ENCODE assay signal across 1 cellular context in genomic region chr11:88016392-88017020, GRCh38.
TF ChIP-seq lines count a peak whose summit lies in the region.

No MANE protein-coding gene starts in this region.

TF ChIP-seq in GM23338, 12 proteins besides CTCF, POLR2A, EP300 and RAD21 (continued from another document):
- TF ChIP-seq, protein P1, sequence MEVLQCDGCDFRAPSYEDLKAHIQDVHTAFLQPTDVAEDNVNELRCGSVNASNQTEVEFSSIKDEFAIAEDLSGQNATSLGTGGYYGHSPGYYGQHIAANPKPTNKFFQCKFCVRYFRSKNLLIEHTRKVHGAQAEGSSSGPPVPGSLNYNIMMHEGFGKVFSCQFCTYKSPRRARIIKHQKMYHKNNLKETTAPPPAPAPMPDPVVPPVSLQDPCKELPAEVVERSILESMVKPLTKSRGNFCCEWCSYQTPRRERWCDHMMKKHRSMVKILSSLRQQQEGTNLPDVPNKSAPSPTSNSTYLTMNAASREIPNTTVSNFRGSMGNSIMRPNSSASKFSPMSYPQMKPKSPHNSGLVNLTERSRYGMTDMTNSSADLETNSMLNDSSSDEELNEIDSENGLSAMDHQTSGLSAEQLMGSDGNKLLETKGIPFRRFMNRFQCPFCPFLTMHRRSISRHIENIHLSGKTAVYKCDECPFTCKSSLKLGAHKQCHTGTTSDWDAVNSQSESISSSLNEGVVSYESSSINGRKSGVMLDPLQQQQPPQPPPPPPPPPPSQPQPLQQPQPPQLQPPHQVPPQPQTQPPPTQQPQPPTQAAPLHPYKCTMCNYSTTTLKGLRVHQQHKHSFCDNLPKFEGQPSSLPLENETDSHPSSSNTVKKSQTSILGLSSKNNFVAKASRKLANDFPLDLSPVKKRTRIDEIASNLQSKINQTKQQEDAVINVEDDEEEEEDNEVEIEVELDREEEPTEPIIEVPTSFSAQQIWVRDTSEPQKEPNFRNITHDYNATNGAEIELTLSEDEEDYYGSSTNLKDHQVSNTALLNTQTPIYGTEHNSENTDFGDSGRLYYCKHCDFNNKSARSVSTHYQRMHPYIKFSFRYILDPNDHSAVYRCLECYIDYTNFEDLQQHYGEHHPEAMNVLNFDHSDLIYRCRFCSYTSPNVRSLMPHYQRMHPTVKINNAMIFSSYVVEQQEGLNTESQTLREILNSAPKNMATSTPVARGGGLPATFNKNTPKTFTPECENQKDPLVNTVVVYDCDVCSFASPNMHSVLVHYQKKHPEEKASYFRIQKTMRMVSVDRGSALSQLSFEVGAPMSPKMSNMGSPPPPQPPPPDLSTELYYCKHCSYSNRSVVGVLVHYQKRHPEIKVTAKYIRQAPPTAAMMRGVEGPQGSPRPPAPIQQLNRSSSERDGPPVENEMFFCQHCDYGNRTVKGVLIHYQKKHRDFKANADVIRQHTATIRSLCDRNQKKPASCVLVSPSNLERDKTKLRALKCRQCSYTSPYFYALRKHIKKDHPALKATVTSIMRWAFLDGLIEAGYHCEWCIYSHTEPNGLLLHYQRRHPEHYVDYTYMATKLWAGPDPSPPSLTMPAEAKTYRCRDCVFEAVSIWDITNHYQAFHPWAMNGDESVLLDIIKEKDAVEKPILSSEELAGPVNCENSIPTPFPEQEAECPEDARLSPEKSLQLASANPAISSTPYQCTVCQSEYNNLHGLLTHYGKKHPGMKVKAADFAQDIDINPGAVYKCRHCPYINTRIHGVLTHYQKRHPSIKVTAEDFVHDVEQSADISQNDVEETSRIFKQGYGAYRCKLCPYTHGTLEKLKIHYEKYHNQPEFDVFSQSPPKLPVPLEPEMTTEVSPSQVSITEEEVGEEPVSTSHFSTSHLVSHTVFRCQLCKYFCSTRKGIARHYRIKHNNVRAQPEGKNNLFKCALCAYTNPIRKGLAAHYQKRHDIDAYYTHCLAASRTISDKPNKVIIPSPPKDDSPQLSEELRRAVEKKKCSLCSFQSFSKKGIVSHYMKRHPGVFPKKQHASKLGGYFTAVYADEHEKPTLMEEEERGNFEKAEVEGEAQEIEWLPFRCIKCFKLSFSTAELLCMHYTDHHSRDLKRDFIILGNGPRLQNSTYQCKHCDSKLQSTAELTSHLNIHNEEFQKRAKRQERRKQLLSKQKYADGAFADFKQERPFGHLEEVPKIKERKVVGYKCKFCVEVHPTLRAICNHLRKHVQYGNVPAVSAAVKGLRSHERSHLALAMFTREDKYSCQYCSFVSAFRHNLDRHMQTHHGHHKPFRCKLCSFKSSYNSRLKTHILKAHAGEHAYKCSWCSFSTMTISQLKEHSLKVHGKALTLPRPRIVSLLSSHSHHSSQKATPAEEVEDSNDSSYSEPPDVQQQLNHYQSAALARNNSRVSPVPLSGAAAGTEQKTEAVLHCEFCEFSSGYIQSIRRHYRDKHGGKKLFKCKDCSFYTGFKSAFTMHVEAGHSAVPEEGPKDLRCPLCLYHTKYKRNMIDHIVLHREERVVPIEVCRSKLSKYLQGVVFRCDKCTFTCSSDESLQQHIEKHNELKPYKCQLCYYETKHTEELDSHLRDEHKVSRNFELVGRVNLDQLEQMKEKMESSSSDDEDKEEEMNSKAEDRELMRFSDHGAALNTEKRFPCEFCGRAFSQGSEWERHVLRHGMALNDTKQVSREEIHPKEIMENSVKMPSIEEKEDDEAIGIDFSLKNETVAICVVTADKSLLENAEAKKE (CRISPR knock-in tag; IDR thresholded peaks at IDR 0.05) = no peak
- no peak for TF ChIP-seq STAT1 (IDR thresholded peaks at IDR 0.05; ENCODE audit: unreplicated experiment)
- TF ChIP-seq NANOG (IDR thresholded peaks at IDR 0.05; ENCODE audit: borderline replicate concordance) = no peak
- no peak for TF ChIP-seq ZNF331 (CRISPR knock-in tag; IDR thresholded peaks at IDR 0.05; ENCODE audit: low read depth)
- TF ChIP-seq EZH2 (IDR thresholded peaks at IDR 0.05; ENCODE audit: low read depth, unreplicated experiment) = no peak
- no peak for TF ChIP-seq EZH2phosphoT487 (IDR thresholded peaks at IDR 0.05; ENCODE audit: unreplicated experiment)
TF ChIP-seq in GM23338: peak in this region for 0.
